Comparison of ENCODE assay signal across 13 cellular contexts in the genomic region with DNA sequence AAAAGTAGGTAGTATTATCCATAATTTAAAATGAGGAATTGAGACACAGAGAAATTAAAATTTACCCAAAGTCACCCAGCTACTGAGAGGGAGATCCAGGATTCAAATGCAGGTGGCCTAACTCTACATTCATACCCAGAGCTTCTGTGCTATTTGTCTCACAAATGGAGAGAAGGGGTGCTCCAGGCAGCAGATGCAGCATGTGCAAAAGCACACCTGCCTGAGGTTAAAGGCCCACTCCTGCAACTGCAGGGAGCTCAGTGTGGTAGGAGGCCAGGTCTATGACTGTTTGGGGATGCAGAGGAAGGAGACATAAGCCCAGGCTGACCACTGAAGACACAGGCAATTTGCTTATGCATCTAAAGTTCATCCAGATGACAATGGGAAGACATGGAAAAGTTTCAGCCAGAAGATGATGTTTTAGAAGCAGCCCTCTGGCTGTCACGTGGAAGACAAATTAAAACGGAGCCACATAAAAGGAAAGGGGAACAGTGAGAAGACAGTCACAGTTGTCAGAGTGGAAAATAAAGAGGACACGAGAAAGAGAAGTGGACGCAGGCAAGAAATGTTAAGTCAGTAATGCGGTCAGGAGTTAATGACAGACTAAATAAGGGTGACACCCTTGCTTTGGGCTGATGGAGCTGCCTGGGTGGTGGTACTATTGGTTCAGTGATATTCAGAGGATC.
DNase-seq lines count a peak whose midpoint lies in the region; ATAC-seq and TF ChIP-seq lines count a peak whose summit lies in the region.
"Had no signal": no experiment of that assay in that cellular context is flagged by ENCODE, and none has a peak within 500 bp of the region (broad histone marks: within the 10 kb centered on the region; RNA-seq: fewer than 3 reads in every experiment).

No MANE protein-coding gene starts in this region.

- peaks cover 3 to 100% (median 69%) of the 10 kb centered on the region in 11 experiments; a peak in 18 of 22 replicates for H4K20me1 ChIP-seq in BLaER1 treated with 17β-estradiol and CSF1 and Interleukin-3, amounts not matched to agents 10 nM and 100 nM

- no peaks in the 10 kb centered on the region for H3K9me3 ChIP-seq in BLaER1 treated with 17β-estradiol and CSF1 and Interleukin-3, amounts not matched to agents 10 nM and 100 nM (replicated peaks in 1 of 11)
- H3K9me3 ChIP-seq: esophagus muscularis mucosa had no signal

- peak overlapping the region in 9 of 11 experiments; percentile 1 to 53 (median 18); a peak in 12 of 22 replicates for H3K27ac ChIP-seq in BLaER1 treated with 17β-estradiol and CSF1 and Interleukin-3, amounts not matched to agents 10 nM and 100 nM
- H3K27ac ChIP-seq: esophagus muscularis mucosa had no signal

- BruUV-seq in MCF 10A (replicated peaks; lab: Mats Ljungman, UMichigan) = no TSS peak

- H3K36me3 ChIP-seq in BLaER1 treated with 17β-estradiol and CSF1 and Interleukin-3, amounts not matched to agents 10 nM and 100 nM = peaks cover 0 to 100% (median 70%) of the 10 kb centered on the region in 11 experiments; a peak in 15 of 22 replicates
- H3K36me3 ChIP-seq: esophagus muscularis mucosa had no signal

- H3K4me2 ChIP-seq in BLaER1 treated with 17β-estradiol and CSF1 and Interleukin-3, amounts not matched to agents 10 nM and 100 nM = peak overlapping the region; percentile 44 to 79 (median 50)

- no peak overlapping the region for H3K27ac Mint-ChIP-seq in MCF 10A (ENCODE audit: low read depth, unreplicated experiment)

- CTCF ChIA-PET in MCF 10A (lab: Yijun Ruan, JAX) = no interaction called here

- 0 out of 22 replicates have a peak overlapping the region, but pooled peaks of 1 of the 11 experiments have one; percentile 15 for H3K9ac ChIP-seq in BLaER1 treated with 17β-estradiol and CSF1 and Interleukin-3, amounts not matched to agents 10 nM and 100 nM

- peaks cover 59 to 100% (median 83%) of the 10 kb centered on the region in 10 experiments for H3K4me1 ChIP-seq in BLaER1 treated with 17β-estradiol and CSF1 and Interleukin-3, amounts not matched to agents 10 nM and 100 nM

- no peak overlapping the region for H3K4me3 ChIP-seq in BLaER1 treated with 17β-estradiol and CSF1 and Interleukin-3, amounts not matched to agents 10 nM and 100 nM
- H3K4me3 ChIP-seq: esophagus muscularis mucosa had no signal

- no peaks in the 10 kb centered on the region for H3K9me3 Mint-ChIP-seq in MCF 10A (ENCODE audit: unreplicated experiment)

- POLR2A ChIA-PET in MCF 10A (lab: Yijun Ruan, JAX) = interaction anchor here (1.4 kb wide), 1 partner anchor 10 kb away, joined by 3 read pairs; no protein-coding TSS in a partner anchor

- H3K4me3 Mint-ChIP-seq in MCF 10A (ENCODE audit: unreplicated experiment) = no peak overlapping the region

- intact Hi-C loops in MCF 10A (cut with micrococcal nuclease) = no loop called here

- peaks cover 7% of the 10 kb centered on the region for H3K4me1 Mint-ChIP-seq in MCF 10A (ENCODE audit: insufficient read depth, unreplicated experiment)

- no peak for TF ChIP-seq CTCF in MCF 10A (IDR thresholded peaks at IDR 0.05; ENCODE audit: unreplicated experiment)

- peak; percentile 53 for ATAC-seq in GM19351 (IDR thresholded peaks at IDR 0.05; ENCODE audit: unreplicated experiment)
- peak; percentile 41 for ATAC-seq in HG02759 (IDR thresholded peaks at IDR 0.05; ENCODE audit: unreplicated experiment)
- peak; percentile 36 for ATAC-seq in HG03521 (IDR thresholded peaks at IDR 0.05; ENCODE audit: unreplicated experiment)

- no peaks in the 10 kb centered on the region for H3K36me3 Mint-ChIP-seq in MCF 10A (ENCODE audit: insufficient read depth, unreplicated experiment)

- DNase-seq in NCI-H1048 (lab: John Stamatoyannopoulos, UW) (no peak), MCF 10A (ENCODE audit: unreplicated experiment) (no peak)
- no peak for DNase-seq in stimulated activated naive CD4-positive, alpha-beta T cell treated with Interleukin-2 at 50 U/mL for 16 hours (lab: John Stamatoyannopoulos, UW)
- DNase-seq in activated T-cell treated with anti-CD3 and anti-CD28 coated beads, Interleukin-2, amount 50 U/mL, for 48 hours = no peak
- DNase-seq: activated CD8-positive, alpha-beta memory T cell treated with anti-CD3 and anti-CD28 coated beads, Interleukin-2, amount 50 U/mL, for 4 hours; H7; mammary epithelial cell; NCI-H510A treated with DMSO at 0.1 percent for 48 hours had no signal

- peaks cover 24% of the 10 kb centered on the region for H3K27me3 Mint-ChIP-seq in MCF 10A (ENCODE audit: insufficient read depth, unreplicated experiment)

- no peaks in the 10 kb centered on the region for H3K27me3 ChIP-seq in BLaER1 treated with 17β-estradiol and CSF1 and Interleukin-3, amounts not matched to agents 10 nM and 100 nM
